Comparison of ENCODE assay signal across 1 cellular context in the genomic region with DNA sequence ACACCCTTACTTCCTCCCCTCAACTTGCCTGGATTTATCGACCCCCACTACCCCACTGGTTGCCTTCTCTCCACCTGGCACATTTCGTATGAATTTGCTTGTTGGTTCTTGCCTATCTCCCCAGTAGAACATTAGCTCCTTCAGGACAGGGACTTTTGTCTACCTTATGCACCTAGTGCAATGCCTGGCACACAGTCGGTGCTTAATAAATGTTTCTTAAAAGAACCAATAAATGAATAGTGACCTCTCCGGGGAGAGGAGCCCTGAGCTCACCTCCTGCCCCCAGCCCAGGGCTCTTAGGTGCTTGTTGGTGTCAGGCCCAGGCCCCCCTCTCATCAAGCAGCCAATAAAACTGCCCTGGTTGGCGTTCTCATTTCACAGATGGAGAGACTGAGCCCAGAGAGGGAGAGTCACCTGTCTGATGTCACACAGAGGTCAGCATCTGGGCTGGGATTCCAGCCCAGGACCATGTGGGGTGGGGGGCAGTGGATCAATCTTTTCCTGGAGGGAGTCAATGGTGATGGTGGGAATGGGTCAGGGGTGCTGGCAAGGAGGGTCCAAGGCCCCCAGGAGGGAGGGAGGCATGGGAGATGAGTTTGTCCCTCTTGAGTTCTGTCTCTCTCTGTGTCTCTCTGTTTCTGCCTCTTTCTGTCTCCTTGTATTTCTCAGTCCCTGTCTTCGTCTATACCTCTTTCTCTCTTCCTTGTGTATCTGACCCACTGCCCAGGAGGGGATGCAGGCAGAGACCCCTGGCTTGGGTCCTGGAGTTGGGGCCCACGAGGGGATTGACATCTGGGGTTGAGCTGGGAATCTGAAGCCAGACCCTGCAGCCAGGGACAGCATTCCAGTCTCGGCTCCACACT.
TF ChIP-seq lines count a peak whose summit lies in the region.

No MANE protein-coding gene starts in this region.

TF ChIP-seq in IMR-90, 13 proteins besides CTCF, POLR2A, EP300 and RAD21 (continued from another document):
- TF ChIP-seq, protein P1, sequence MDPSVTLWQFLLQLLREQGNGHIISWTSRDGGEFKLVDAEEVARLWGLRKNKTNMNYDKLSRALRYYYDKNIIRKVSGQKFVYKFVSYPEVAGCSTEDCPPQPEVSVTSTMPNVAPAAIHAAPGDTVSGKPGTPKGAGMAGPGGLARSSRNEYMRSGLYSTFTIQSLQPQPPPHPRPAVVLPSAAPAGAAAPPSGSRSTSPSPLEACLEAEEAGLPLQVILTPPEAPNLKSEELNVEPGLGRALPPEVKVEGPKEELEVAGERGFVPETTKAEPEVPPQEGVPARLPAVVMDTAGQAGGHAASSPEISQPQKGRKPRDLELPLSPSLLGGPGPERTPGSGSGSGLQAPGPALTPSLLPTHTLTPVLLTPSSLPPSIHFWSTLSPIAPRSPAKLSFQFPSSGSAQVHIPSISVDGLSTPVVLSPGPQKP (IDR thresholded peaks at IDR 0.05; ENCODE audit: borderline replicate concordance, low read depth, low read length) = no peak
- TF ChIP-seq, protein P2, sequence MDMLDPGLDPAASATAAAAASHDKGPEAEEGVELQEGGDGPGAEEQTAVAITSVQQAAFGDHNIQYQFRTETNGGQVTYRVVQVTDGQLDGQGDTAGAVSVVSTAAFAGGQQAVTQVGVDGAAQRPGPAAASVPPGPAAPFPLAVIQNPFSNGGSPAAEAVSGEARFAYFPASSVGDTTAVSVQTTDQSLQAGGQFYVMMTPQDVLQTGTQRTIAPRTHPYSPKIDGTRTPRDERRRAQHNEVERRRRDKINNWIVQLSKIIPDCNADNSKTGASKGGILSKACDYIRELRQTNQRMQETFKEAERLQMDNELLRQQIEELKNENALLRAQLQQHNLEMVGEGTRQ (IDR thresholded peaks at IDR 0.05; ENCODE audit: low read depth, low read length) = no peak
- TF ChIP-seq CHD1 (IDR thresholded peaks at IDR 0.05; ENCODE audit: low read depth, low read length) (no peak), RCOR1 (IDR thresholded peaks at IDR 0.05; ENCODE audit: insufficient replicate concordance, low read length) (no peak), MAZ (IDR thresholded peaks at IDR 0.05; ENCODE audit: borderline replicate concordance, low read depth, low read length) (no peak), NFE2L2 (IDR thresholded peaks at IDR 0.05; ENCODE audit: low read depth, low read length) (no peak)
